Comparison of ENCODE assay signal across 8 cellular contexts in genomic region chrX:40177489-40177888, GRCh38.
A peak's percentile ranks its signal among the peaks of the same experiment; 100 is the strongest.
DNase-seq lines count a peak whose midpoint lies in the region; ATAC-seq, FAIRE-seq and TF ChIP-seq lines count a peak whose summit lies in the region.

No MANE protein-coding gene starts in this region.

- peaks cover 28 to 36% (median 33%) of the 10 kb centered on the region in 3 donors for H3K4me1 Mint-ChIP-seq in CD8-positive, alpha-beta memory T cell
- H3K4me1 Mint-ChIP-seq in dendritic cell treated with granulocyte-macrophage colony-stimulating factor and Interleukin-4, amounts not matched to agents 40 ng/mL and 50 ng/mL, for 4 days (ENCODE audit: low read depth) = peaks cover 47% of the 10 kb centered on the region

- H3K27ac ChIP-seq in CD8-positive, alpha-beta memory T cell (ENCODE audit: low read depth, low read length) = peak overlapping the region; percentile 89
- H3K27ac ChIP-seq in KOPT-K1 (ENCODE audit: low read depth, low read length, poor library complexity, severe bottlenecking) (peak overlapping the region; percentile 89), pancreas (peak overlapping the region; percentile 82 to 94 (median 90))

- no peak for FAIRE-seq in pancreas (lab: Jason Lieb, UNC)

- H3K27me3 Mint-ChIP-seq in CD8-positive, alpha-beta memory T cell = peaks cover 0 to 32% of the 10 kb centered on the region in 2 donors
- peaks cover 4% of the 10 kb centered on the region for H3K27me3 Mint-ChIP-seq in dendritic cell treated with granulocyte-macrophage colony-stimulating factor and Interleukin-4, amounts not matched to agents 40 ng/mL and 50 ng/mL, for 4 days

- H3K36me3 ChIP-seq in CD8-positive, alpha-beta memory T cell (ENCODE audit: insufficient read depth, low read length) = no peaks in the 10 kb centered on the region
- no peaks in the 10 kb centered on the region for H3K36me3 ChIP-seq in KOPT-K1 (ENCODE audit: insufficient read depth, low read length)
- no peaks in the 10 kb centered on the region for H3K36me3 ChIP-seq in pancreas

- H3K9me3 ChIP-seq in CD8-positive, alpha-beta memory T cell (ENCODE audit: low read length) = no peaks in the 10 kb centered on the region
- H3K9me3 ChIP-seq in KOPT-K1 (ENCODE audit: insufficient read depth, low read length, poor library complexity, severe bottlenecking) (no peaks in the 10 kb centered on the region), pancreas (no peaks in the 10 kb centered on the region)

- WGBS in pancreas, 2 donors = 38 to 77% methylated on average over 2 of the region's 2 CpGs

- no peaks in the 10 kb centered on the region for H3K27me3 ChIP-seq in CD8-positive, alpha-beta memory T cell (ENCODE audit: insufficient read depth, low read length, poor library complexity, severe bottlenecking)
- peaks cover 0 to 6% (median 0%) of the 10 kb centered on the region in 4 donors for H3K27me3 ChIP-seq in pancreas

- intact Hi-C loops in dendritic cell treated with granulocyte-macrophage colony-stimulating factor and Interleukin-4, amounts not matched to agents 40 ng/mL and 50 ng/mL, for 4 days (cut with micrococcal nuclease) = loop anchor here (2.0 to 5.0 kb wide), 2 partner anchors 79 to 90 kb away; no protein-coding TSS in a partner anchor
- intact Hi-C loops in pancreas (cut with DNase I) = loop anchor here in 1 of 3 donors (10.0 kb wide), 1 partner anchor 73 kb away; no protein-coding TSS in a partner anchor

- H3K4me1 ChIP-seq in CD8-positive, alpha-beta memory T cell (ENCODE audit: insufficient read depth, low read length) = peaks cover 19% of the 10 kb centered on the region
- peaks cover 0 to 5% (median 0%) of the 10 kb centered on the region in 3 donors for H3K4me1 ChIP-seq in pancreas

- H3K4me3 ChIP-seq in CD8-positive, alpha-beta memory T cell (ENCODE audit: low read length) = peak overlapping the region; percentile 65
- peak overlapping the region in 3 of 4 donors; percentile 38 to 53 (median 45) for H3K4me3 ChIP-seq in pancreas

- CTCF ChIA-PET in CD8-positive, alpha-beta memory T cell (lab: Charles Lee) = interaction anchor here (0.8 to 1.7 kb wide), 2 partner anchors 11 to 80 kb away, joined by 3 to 4 read pairs; partner anchors contain the start of gene BCOR

- no peak for TF ChIP-seq CTCF in pancreas (IDR thresholded peaks at IDR 0.05)

- ATAC-seq in pancreas = no peak
- ATAC-seq in GM18519 (IDR thresholded peaks at IDR 0.05; ENCODE audit: low FRiP score, unreplicated experiment) = no peak

- H3K4me3 Mint-ChIP-seq in CD8-positive, alpha-beta memory T cell = peak overlapping the region; percentile 83 to 95 (median 91)
- H3K4me3 Mint-ChIP-seq in dendritic cell treated with granulocyte-macrophage colony-stimulating factor and Interleukin-4, amounts not matched to agents 40 ng/mL and 50 ng/mL, for 4 days = peak overlapping the region; percentile 65

- peaks cover 0 to 10% (median 0%) of the 10 kb centered on the region in 3 donors for H3K36me3 Mint-ChIP-seq in CD8-positive, alpha-beta memory T cell
- H3K36me3 Mint-ChIP-seq in dendritic cell treated with granulocyte-macrophage colony-stimulating factor and Interleukin-4, amounts not matched to agents 40 ng/mL and 50 ng/mL, for 4 days (ENCODE audit: low read depth) = no peaks in the 10 kb centered on the region

- H3K27ac Mint-ChIP-seq in CD8-positive, alpha-beta memory T cell = peak overlapping the region in 7 of 8 donors; percentile 93 to 99 (median 97)
- peak overlapping the region; percentile 91 for H3K27ac Mint-ChIP-seq in dendritic cell treated with granulocyte-macrophage colony-stimulating factor and Interleukin-4, amounts not matched to agents 40 ng/mL and 50 ng/mL, for 4 days

- peaks cover 0 to 6% (median 0%) of the 10 kb centered on the region in 5 donors for H3K9me3 Mint-ChIP-seq in CD8-positive, alpha-beta memory T cell
- H3K9me3 Mint-ChIP-seq in dendritic cell treated with granulocyte-macrophage colony-stimulating factor and Interleukin-4, amounts not matched to agents 40 ng/mL and 50 ng/mL, for 4 days = no peaks in the 10 kb centered on the region

- POLR2A ChIA-PET in CD8-positive, alpha-beta memory T cell (lab: Charles Lee) = interaction anchor here (0.9 to 4.6 kb wide), 6 partner anchors 9 to 323 kb away, joined by 4 to 50 read pairs (median 8); partner anchors contain the start of gene BCOR

- no peak for DNase-seq in CD8-positive, alpha-beta memory T cell
- DNase-seq in pancreas (no peak), T1000 (lab: John Stamatoyannopoulos, UW) (no peak), OCI-M1 (lab: John Stamatoyannopoulos, UW) (no peak), NCI-H774 (lab: John Stamatoyannopoulos, UW) (no peak)
